Comparison of ENCODE assay signal across 32 cellular contexts in genomic region chr2:96757477-96757860, GRCh38.
"Had no signal": no experiment of that assay in that cellular context is flagged by ENCODE, and none has a peak within 500 bp of the region (broad histone marks: within the 10 kb centered on the region; RNA-seq: fewer than 3 reads in every experiment).

No MANE protein-coding gene starts in this region.

- H3K9me3 Mint-ChIP-seq: activated CD4-positive, alpha-beta memory T cell treated with anti-CD3 and anti-CD28 coated beads, Interleukin-2, amount 10 ng/mL, durations not matched to agents 7 days and 5 days; activated naive CD8-positive, alpha-beta T cell treated with anti-CD3 and anti-CD28 coated beads for 36 hours; T-helper 1 cell treated with Interleukin-12 subunit alpha and Interleukin-12 subunit beta and Interleukin-4 antibody, amounts not matched to agents 30 μg/mL and 1 μg/mL, for 36 hours; T-helper 2 cell treated with Interferon-gamma antibody and Interleukin-4, amounts not matched to agents 5 μg/mL and 100 μg/mL, for 36 hours; WTC11 had no signal

- H3K4me3 ChIP-seq: ascending aorta, Peyer's patch, SJSA1 had no signal

- H3K36me3 ChIP-seq: ascending aorta, Peyer's patch, SJSA1 had no signal

- H3K36me3 Mint-ChIP-seq: activated CD8-positive, alpha-beta memory T cell treated with anti-CD3 and anti-CD28 coated beads, Interleukin-2, amount 10 ng/mL, durations not matched to agents 7 days and 5 days; activated naive CD8-positive, alpha-beta T cell treated with anti-CD3 and anti-CD28 coated beads for 36 hours; WTC11 had no signal

- H3K27me3 ChIP-seq: ascending aorta, Peyer's patch, SJSA1 had no signal

- DNase-seq: activated CD4-positive, alpha-beta memory T cell treated with anti-CD3 and anti-CD28 coated beads, Interleukin-2, amount 10 ng/mL, durations not matched to agents 7 days and 5 days; activated CD4-positive, alpha-beta T cell treated with anti-CD3 and anti-CD28 coated beads for 4 hours; activated CD8-positive, alpha-beta memory T cell treated with anti-CD3 and anti-CD28 coated beads for 24 hours; activated CD8-positive, alpha-beta memory T cell treated with anti-CD3 and anti-CD28 coated beads, Interleukin-2, amount 10 ng/mL, durations not matched to agents 7 days and 5 days; activated CD8-positive, alpha-beta memory T cell treated with anti-CD3 and anti-CD28 coated beads, Interleukin-2, amount 50 U/mL, for 48 hours; activated effector memory CD4-positive, alpha-beta T cell treated with Interleukin-2 at 50 U/mL for 16 hours; activated naive CD4-positive, alpha-beta T cell; activated naive CD4-positive, alpha-beta T cell treated with anti-CD3 and anti-CD28 coated beads, Interleukin-2, amount 50 U/mL, for 16 hours; activated naive CD8-positive, alpha-beta T cell treated with anti-CD3 and anti-CD28 coated beads for 36 hours; activated T-cell treated with anti-CD3 and anti-CD28 coated beads, Interleukin-2, amount 50 U/mL, for 48 hours; amygdala; Kasumi-1; KG1; MM.1S; MV-4-11; NCI-H1092; NCI-H1436 treated with DMSO at 0.1 percent for 48 hours; NCI-H1694 treated with DMSO at 0.1 percent for 48 hours; NCI-H2029; NCI-H345; NCI-H524 treated with DMSO at 0.1 percent for 48 hours; PC-3; Peyer's patch; RPMI8226; SHP77 treated with DMSO at 0.1 percent for 48 hours; SK-N-SH had no signal

- H3K4me2 ChIP-seq: SK-N-SH had no signal

- H3K9ac ChIP-seq: SK-N-SH had no signal

- H3K27me3 Mint-ChIP-seq: activated CD4-positive, alpha-beta memory T cell treated with anti-CD3 and anti-CD28 coated beads, Interleukin-2, amount 10 ng/mL, durations not matched to agents 7 days and 5 days; activated CD8-positive, alpha-beta memory T cell treated with anti-CD3 and anti-CD28 coated beads, Interleukin-2, amount 10 ng/mL, durations not matched to agents 7 days and 5 days; activated naive CD8-positive, alpha-beta T cell treated with anti-CD3 and anti-CD28 coated beads for 36 hours had no signal

- H3K27ac ChIP-seq: ascending aorta, Peyer's patch, SJSA1 had no signal

- H3K4me3 Mint-ChIP-seq: activated CD4-positive, alpha-beta memory T cell treated with anti-CD3 and anti-CD28 coated beads, Interleukin-2, amount 10 ng/mL, durations not matched to agents 7 days and 5 days; activated CD8-positive, alpha-beta memory T cell treated with anti-CD3 and anti-CD28 coated beads, Interleukin-2, amount 10 ng/mL, durations not matched to agents 7 days and 5 days; activated naive CD8-positive, alpha-beta T cell treated with anti-CD3 and anti-CD28 coated beads for 36 hours; T-helper 1 cell treated with Interleukin-12 subunit alpha and Interleukin-12 subunit beta and Interleukin-4 antibody, amounts not matched to agents 30 μg/mL and 1 μg/mL, for 36 hours; T-helper 2 cell treated with Interferon-gamma antibody and Interleukin-4, amounts not matched to agents 5 μg/mL and 100 μg/mL, for 36 hours; WTC11 had no signal

- ATAC-seq: activated CD4-positive, CD25-positive, alpha-beta regulatory T cell treated with anti-CD3 and anti-CD28 coated beads, Interleukin-2, amount 50 U/mL, for 24 hours; activated CD8-positive, alpha-beta memory T cell treated with anti-CD3 and anti-CD28 coated beads, Interleukin-2, amount 10 ng/mL, durations not matched to agents 7 days and 5 days; PC-3; WTC11 had no signal

- H3K27ac Mint-ChIP-seq: activated CD4-positive, alpha-beta memory T cell treated with anti-CD3 and anti-CD28 coated beads, Interleukin-2, amount 10 ng/mL, durations not matched to agents 7 days and 5 days; activated CD8-positive, alpha-beta memory T cell treated with anti-CD3 and anti-CD28 coated beads, Interleukin-2, amount 10 ng/mL, durations not matched to agents 7 days and 5 days; activated naive CD8-positive, alpha-beta T cell treated with anti-CD3 and anti-CD28 coated beads for 36 hours; T-helper 1 cell treated with Interleukin-12 subunit alpha and Interleukin-12 subunit beta and Interleukin-4 antibody, amounts not matched to agents 30 μg/mL and 1 μg/mL, for 36 hours; T-helper 2 cell treated with Interferon-gamma antibody and Interleukin-4, amounts not matched to agents 5 μg/mL and 100 μg/mL, for 36 hours; WTC11 had no signal

- H3K9me3 ChIP-seq: ascending aorta, Peyer's patch, SJSA1, SK-N-SH had no signal
